8 cellular contexts compared by ENCODE assay signal in genomic region chr3:4633078-4634004, GRCh38.
DNase-seq lines count a peak whose midpoint lies in the region; ATAC-seq and TF ChIP-seq lines count a peak whose summit lies in the region.

No MANE protein-coding gene starts in this region.

- TF ChIP-seq CTCF in AG09319 (IDR thresholded peaks at IDR 0.05; ENCODE audit: low read depth, low read length) (peak; percentile 92), GM12875 (IDR thresholded peaks at IDR 0.05; ENCODE audit: borderline replicate concordance, insufficient read depth, low read depth, low read length) (peak; percentile 68)
- peak; percentile 95 for TF ChIP-seq CTCF in activated CD8-positive, alpha-beta T cell treated with anti-CD3 and anti-CD28 coated beads for 36 hours (IDR thresholded peaks at IDR 0.05)

- peak overlapping the region; percentile 36 for H3K27ac Mint-ChIP-seq in activated CD8-positive, alpha-beta T cell treated with anti-CD3 and anti-CD28 coated beads for 36 hours

- H3K9me3 Mint-ChIP-seq in activated CD8-positive, alpha-beta T cell treated with anti-CD3 and anti-CD28 coated beads for 36 hours, result no peaks in the 10 kb centered on the region

- peaks cover 7% of the 10 kb centered on the region for H3K4me1 Mint-ChIP-seq in activated CD8-positive, alpha-beta T cell treated with anti-CD3 and anti-CD28 coated beads for 36 hours (ENCODE audit: low read depth)

- no peaks in the 10 kb centered on the region for H3K36me3 Mint-ChIP-seq in activated CD8-positive, alpha-beta T cell treated with anti-CD3 and anti-CD28 coated beads for 36 hours (ENCODE audit: low read depth)

- CTCF ChIA-PET in activated CD8-positive, alpha-beta T cell treated with anti-CD3 and anti-CD28 coated beads for 36 hours (lab: Charles Lee), result interaction anchor here (0.6 to 7.9 kb wide), 69 partner anchors 9 to 436 kb away, joined by 3 to 131 read pairs (median 4); partner anchors contain the start of genes ITPR1 and SUMF1

- intact Hi-C loops in activated CD8-positive, alpha-beta T cell treated with anti-CD3 and anti-CD28 coated beads for 36 hours (cut with micrococcal nuclease), result loop anchor here (1.0 kb wide), 2 partner anchors 114 to 282 kb away; no protein-coding TSS in a partner anchor
- intact Hi-C loops in Right ventricle myocardium superior (cut with DNase I), result loop anchor here (2.0 to 5.0 kb wide), 2 partner anchors 166 to 283 kb away; partner anchors contain the start of gene SUMF1

- DNase-seq in AG09319 (ENCODE audit: extremely low read depth, low read depth), result peak; percentile 14
- DNase-seq in NCI-H2196 (lab: John Stamatoyannopoulos, UW; ENCODE audit: unreplicated experiment), result peak; percentile 10
- no peak for DNase-seq in activated CD8-positive, alpha-beta T cell treated with anti-CD3 and anti-CD28 coated beads for 36 hours
- no peak for DNase-seq in Right ventricle myocardium superior
- DNase-seq in pulmonary artery endothelial cell (ENCODE audit: low read depth, low spot score), result peak; percentile 22
- DNase-seq in activated CD4-positive, CD25-positive, alpha-beta regulatory T cell (lab: John Stamatoyannopoulos, UW), result no peak

- H3K4me3 Mint-ChIP-seq in activated CD8-positive, alpha-beta T cell treated with anti-CD3 and anti-CD28 coated beads for 36 hours, result no peak overlapping the region

- no peaks in the 10 kb centered on the region for H3K27me3 Mint-ChIP-seq in activated CD8-positive, alpha-beta T cell treated with anti-CD3 and anti-CD28 coated beads for 36 hours

- no peak overlapping the region for H3K4me3 ChIP-seq in GM12875 (ENCODE audit: low read depth, low read length)

- POLR2A ChIA-PET in activated CD8-positive, alpha-beta T cell treated with anti-CD3 and anti-CD28 coated beads for 36 hours (lab: Charles Lee), result interaction anchor here (0.7 to 1.2 kb wide), 4 partner anchors 40 to 283 kb away, joined by 3 to 5 read pairs (median 3); no protein-coding TSS in a partner anchor

- ATAC-seq in HG02884 (IDR thresholded peaks at IDR 0.05; ENCODE audit: unreplicated experiment), result peak; percentile 81
- ATAC-seq in activated CD8-positive, alpha-beta T cell treated with anti-CD3 and anti-CD28 coated beads for 36 hours, result peak; percentile 65
- peak; percentile 84 for ATAC-seq in Right ventricle myocardium superior (ENCODE audit: poor library complexity)

Comparison
In these comparisons a context has a peak if more than half of its experiments do, and no peak if none do; other contexts are left out.
1. DNase-seq: peak in AG09319 (single experiment), NCI-H2196 (single experiment) and pulmonary artery endothelial cell (single experiment); none in activated CD8-positive, alpha-beta T cell treated with anti-CD3 and anti-CD28 coated beads for 36 hours (single experiment), Right ventricle myocardium superior (single experiment) and activated CD4-positive, CD25-positive, alpha-beta regulatory T cell (0 of 4).
2. Peak in every context shown above with its lines, with median percentiles within 50 percentile points of each other: CTCF ChIP-seq and ATAC-seq.